ENCODE assay signal across 25 cellular contexts in the genomic region with DNA sequence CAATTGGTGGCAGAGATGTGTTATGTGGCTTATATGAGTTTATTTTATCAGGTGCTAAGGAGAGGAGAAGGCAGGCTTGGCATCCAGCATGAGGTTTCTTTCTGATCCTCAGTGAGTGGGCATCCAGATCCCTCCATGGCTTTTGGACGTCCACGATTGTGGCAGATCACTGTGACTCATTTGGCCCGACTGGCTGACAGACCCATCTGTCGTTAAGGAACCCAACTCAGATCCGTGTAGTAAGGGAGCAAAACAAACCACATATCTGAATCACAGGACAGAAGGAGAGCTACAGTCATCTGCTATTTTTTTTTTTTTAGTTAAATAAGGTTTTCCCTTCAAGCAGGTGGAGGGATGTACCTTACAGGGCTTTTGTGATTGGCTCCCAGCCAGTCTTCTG.
"Had no signal": no experiment of that assay in that cellular context is flagged by ENCODE, and none has a peak within 500 bp of the region (broad histone marks: within the 10 kb centered on the region; RNA-seq: fewer than 3 reads in every experiment).

No MANE protein-coding gene starts in this region.

- H3K4me3 ChIP-seq: body of pancreas, cardiac muscle cell, left lung, lung, ovary, tibial artery had no signal

- H3K36me3 ChIP-seq: cardiac muscle cell, left lung, ovary, tibial artery had no signal

- H3K9me3 ChIP-seq: body of pancreas, left lung, ovary, tibial artery had no signal

- H3K27ac Mint-ChIP-seq: activated naive CD4-positive, alpha-beta T cell treated with anti-CD3 and anti-CD28 coated beads for 36 hours; immature natural killer cell; natural killer cell; stimulated activated naive CD8-positive, alpha-beta T cell treated with anti-CD3 and anti-CD28 coated beads, Interleukin-15, Interleukin-2, amounts not matched to agents 100 ng/mL and 50 ng/mL, for 24 hours; T-helper 1 cell treated with Interleukin-12 subunit alpha and Interleukin-12 subunit beta and Interleukin-4 antibody, amounts not matched to agents 30 μg/mL and 1 μg/mL, for 36 hours had no signal

- H3K9me3 Mint-ChIP-seq: activated naive CD4-positive, alpha-beta T cell treated with anti-CD3 and anti-CD28 coated beads for 36 hours; stimulated activated naive CD8-positive, alpha-beta T cell treated with anti-CD3 and anti-CD28 coated beads, Interleukin-15, Interleukin-2, amounts not matched to agents 100 ng/mL and 50 ng/mL, for 24 hours; T-helper 1 cell treated with Interleukin-12 subunit alpha and Interleukin-12 subunit beta and Interleukin-4 antibody, amounts not matched to agents 30 μg/mL and 1 μg/mL, for 36 hours had no signal

- DNase-seq: activated CD4-positive, alpha-beta T cell treated with anti-CD3 and anti-CD28 coated beads for 4 hours; activated CD4-positive, alpha-beta T cell treated with anti-CD3 and anti-CD28 coated beads, Interleukin-2, amount 50 U/mL, for 48 hours; activated CD4-positive, CD25-positive, alpha-beta regulatory T cell; activated effector memory CD4-positive, alpha-beta T cell treated with Interleukin-2 at 50 U/mL for 16 hours; activated naive CD4-positive, alpha-beta T cell treated with anti-CD3 and anti-CD28 coated beads for 36 hours; activated T-cell treated with anti-CD3 and anti-CD28 coated beads, Interleukin-2, amount 50 U/mL, for 48 hours; body of pancreas; dermis blood vessel endothelial cell; effector memory CD4-positive, alpha-beta T cell; foreskin melanocyte; immature natural killer cell; kidney glomerular epithelial cell; left lung; natural killer cell; ovary; right cardiac atrium; stimulated activated CD4-positive, alpha-beta T cell treated with anti-CD3 and anti-CD28 coated beads, Interleukin-12 subunit alpha, Interleukin-12 subunit beta, amount 100 ng/mL, for 4 hours; stimulated activated CD4-positive, alpha-beta T cell treated with anti-CD3 and anti-CD28 coated beads, Interleukin-4, amount 100 ng/mL, for 4 hours; tibial artery had no signal

- H3K4me1 ChIP-seq: body of pancreas, left lung, tibial artery had no signal

- FAIRE-seq: endothelial cell of umbilical vein had no signal

- H3K36me3 Mint-ChIP-seq: immature natural killer cell, natural killer cell had no signal

- H3K4me3 Mint-ChIP-seq: activated naive CD4-positive, alpha-beta T cell treated with anti-CD3 and anti-CD28 coated beads for 36 hours; immature natural killer cell; natural killer cell; stimulated activated naive CD8-positive, alpha-beta T cell treated with anti-CD3 and anti-CD28 coated beads, Interleukin-15, Interleukin-2, amounts not matched to agents 100 ng/mL and 50 ng/mL, for 24 hours; T-helper 1 cell treated with Interleukin-12 subunit alpha and Interleukin-12 subunit beta and Interleukin-4 antibody, amounts not matched to agents 30 μg/mL and 1 μg/mL, for 36 hours had no signal

- H3K27ac ChIP-seq: body of pancreas, cardiac muscle cell, left lung, ovary, tibial artery had no signal

- H3K27me3 ChIP-seq: body of pancreas, cardiac muscle cell, left lung, ovary, tibial artery had no signal

- ATAC-seq: body of pancreas, esophagus mucosa, left lung, natural killer cell, right cardiac atrium had no signal

- H3K4me1 Mint-ChIP-seq: immature natural killer cell, natural killer cell had no signal
